Comparison of ENCODE assay signal across 17 cellular contexts in the genomic region with DNA sequence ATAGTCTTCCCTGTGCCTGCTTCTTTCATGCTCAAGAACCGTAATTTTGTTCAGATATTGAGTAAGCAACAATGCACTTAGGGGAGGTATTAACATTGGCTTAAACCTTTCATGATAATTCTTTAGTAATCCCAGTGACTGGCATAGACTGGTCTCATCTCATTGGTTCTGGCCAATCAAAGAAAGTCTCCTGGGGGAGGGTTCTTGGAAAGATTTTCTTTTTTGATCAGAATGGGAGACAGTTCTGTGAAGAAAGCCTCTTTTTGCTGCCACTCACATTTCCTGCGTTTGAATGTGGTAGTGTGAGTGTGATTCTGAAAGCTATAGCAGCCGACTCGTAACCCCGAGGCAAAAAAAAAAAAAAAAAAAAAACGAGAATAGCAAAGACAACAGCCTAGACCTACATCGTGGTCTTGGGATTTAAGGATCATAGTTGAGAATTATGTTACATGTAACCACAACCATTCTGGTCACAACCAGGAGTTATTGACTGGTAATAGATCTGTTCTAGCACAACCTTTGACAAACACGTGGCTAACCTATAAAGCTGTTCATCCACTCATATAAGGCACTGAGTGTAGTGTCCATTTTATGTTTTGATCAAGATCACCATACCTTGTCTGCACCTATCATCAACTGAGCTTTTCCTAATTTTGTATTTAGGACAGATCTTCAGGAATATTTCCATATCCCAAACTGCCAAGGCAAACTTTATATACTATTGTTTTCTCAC. TPM values are rescaled to one million over a fixed set of nuclear protein-coding genes. Genes with fewer than 3 reads are reported as not detected.
DNase-seq lines count a peak whose midpoint lies in the region; ATAC-seq and TF ChIP-seq lines count a peak whose summit lies in the region.
"Had no signal": no experiment of that assay in that cellular context is flagged by ENCODE, and none has a peak within 500 bp of the region (broad histone marks: within the 10 kb centered on the region; RNA-seq: fewer than 3 reads in every experiment).

No MANE protein-coding gene starts in this region.

- POLR2A ChIA-PET in activated CD4-positive, alpha-beta T cell treated with anti-CD3 and anti-CD28 coated beads for 36 hours (lab: Charles Lee), result interaction anchor here (0.6 kb wide), 1 partner anchor 246 kb away, joined by 3 read pairs; no protein-coding TSS in a partner anchor

- H3K9me3 Mint-ChIP-seq in activated CD4-positive, alpha-beta T cell treated with anti-CD3 and anti-CD28 coated beads for 36 hours (ENCODE audit: low read depth), result no peaks in the 10 kb centered on the region
- no peaks in the 10 kb centered on the region for H3K9me3 Mint-ChIP-seq in activated T-helper 1 cell treated with anti-CD3 and anti-CD28 coated beads, Interleukin-12 subunit alpha, Interleukin-12 subunit beta, Interleukin-2, Interleukin-4 antibody, amounts not matched to agents 30 ng/mL and 10 ng/mL and 1 ng/mL, durations not matched to agents 14 hours and 24 hours and 36 hours
- H3K9me3 Mint-ChIP-seq in osteocyte (ENCODE audit: unreplicated experiment), result no peaks in the 10 kb centered on the region
- H3K9me3 Mint-ChIP-seq: dendritic cell treated with granulocyte-macrophage colony-stimulating factor and Interleukin-4, amounts not matched to agents 40 ng/mL and 50 ng/mL, for 4 days had no signal

- H3K4me1 Mint-ChIP-seq in activated CD4-positive, alpha-beta T cell treated with anti-CD3 and anti-CD28 coated beads for 36 hours, result peaks cover 46% of the 10 kb centered on the region
- peaks cover 82% of the 10 kb centered on the region for H3K4me1 Mint-ChIP-seq in activated T-helper 1 cell treated with anti-CD3 and anti-CD28 coated beads, Interleukin-12 subunit alpha, Interleukin-12 subunit beta, Interleukin-2, Interleukin-4 antibody, amounts not matched to agents 30 ng/mL and 10 ng/mL and 1 ng/mL, durations not matched to agents 14 hours and 24 hours and 36 hours (ENCODE audit: low read depth)
- H3K4me1 Mint-ChIP-seq in osteocyte (ENCODE audit: unreplicated experiment), result peaks cover 14% of the 10 kb centered on the region

- intact Hi-C loops in activated CD4-positive, alpha-beta T cell treated with anti-CD3 and anti-CD28 coated beads for 36 hours (cut with DNase I, micrococcal nuclease), result no loop called here
- intact Hi-C loops in activated T-helper 1 cell treated with anti-CD3 and anti-CD28 coated beads, Interleukin-12 subunit alpha, Interleukin-12 subunit beta, Interleukin-2, Interleukin-4 antibody, amounts not matched to agents 30 ng/mL and 10 ng/mL and 1 ng/mL, durations not matched to agents 14 hours and 24 hours and 36 hours (cut with micrococcal nuclease), result loop anchor here (1.0 to 2.0 kb wide), 4 partner anchors 8 to 17 kb away; partner anchors contain the start of gene TBC1D22B
- intact Hi-C loops in adrenal gland (cut with DNase I), result no loop called here

- CTCF ChIA-PET in activated CD4-positive, alpha-beta T cell treated with anti-CD3 and anti-CD28 coated beads for 36 hours (lab: Charles Lee), result interaction anchor here (0.6 to 1.0 kb wide), 4 partner anchors 20 to 1201 kb away, joined by 3 to 4 read pairs (median 3); partner anchors contain the start of gene PIM1

- H3K4me3 ChIP-seq in HAP-1 (no peak overlapping the region), adrenal gland (no peak overlapping the region)
- H3K4me3 ChIP-seq: body of pancreas, lower lobe of right lung had no signal

- H3K4me1 ChIP-seq in HAP-1 (peaks cover 8% of the 10 kb centered on the region; the same call in 1 of the 2 replicates), adrenal gland (replicated peaks in 1 of 2) (peaks cover 7 to 8% of the 10 kb centered on the region in 2 donors)
- H3K4me1 ChIP-seq: lower lobe of right lung had no signal

- no peaks in the 10 kb centered on the region for H3K27me3 ChIP-seq in HAP-1 (ENCODE audit: low read depth)
- H3K27me3 ChIP-seq in adrenal gland, result no peaks in the 10 kb centered on the region
- H3K27me3 ChIP-seq: body of pancreas had no signal

- H3K9me3 ChIP-seq in HAP-1 (no peaks in the 10 kb centered on the region), adrenal gland (replicated peaks in 1 of 3) (no peaks in the 10 kb centered on the region)
- H3K9me3 ChIP-seq: body of pancreas, lower lobe of right lung had no signal

- TF ChIP-seq POLR2A in adrenal gland (IDR thresholded peaks at IDR 0.05), result no peak

- DNase-seq in activated CD4-positive, alpha-beta T cell treated with anti-CD3 and anti-CD28 coated beads for 36 hours, result peak; percentile 28
- DNase-seq in activated CD4-positive, alpha-beta T cell treated with anti-CD3 and anti-CD28 coated beads, Interleukin-2, amount 50 U/mL, for 4 hours, result no peak
- DNase-seq in HAP-1 (ENCODE audit: low spot score in 2 of 2) (peak; percentile 9 to 15), osteocyte (ENCODE audit: extremely low spot score, unreplicated experiment) (no peak), adrenal gland (no peak), SIG-M5 treated with dmso at 0.1 percent for 504 hours (lab: John Stamatoyannopoulos, UW; ENCODE audit: unreplicated experiment) (no peak)
- DNase-seq in activated T-helper 1 cell treated with anti-CD3 and anti-CD28 coated beads, Interleukin-12 subunit alpha, Interleukin-12 subunit beta, Interleukin-2, Interleukin-4 antibody, amounts not matched to agents 30 ng/mL and 10 ng/mL and 1 ng/mL, durations not matched to agents 14 hours and 24 hours and 36 hours (ENCODE audit: low spot score), result no peak
- DNase-seq: activated CD4-positive, CD25-positive, alpha-beta regulatory T cell; body of pancreas; EL; erythroblast; KBM-7; lower lobe of right lung; NCI-H2171 had no signal

- H3K27me3 Mint-ChIP-seq in activated CD4-positive, alpha-beta T cell treated with anti-CD3 and anti-CD28 coated beads for 36 hours, result no peaks in the 10 kb centered on the region
- H3K27me3 Mint-ChIP-seq in activated T-helper 1 cell treated with anti-CD3 and anti-CD28 coated beads, Interleukin-12 subunit alpha, Interleukin-12 subunit beta, Interleukin-2, Interleukin-4 antibody, amounts not matched to agents 30 ng/mL and 10 ng/mL and 1 ng/mL, durations not matched to agents 14 hours and 24 hours and 36 hours (ENCODE audit: insufficient read depth), result no peaks in the 10 kb centered on the region
- H3K27me3 Mint-ChIP-seq in osteocyte (ENCODE audit: unreplicated experiment), result no peaks in the 10 kb centered on the region
- H3K27me3 Mint-ChIP-seq: dendritic cell treated with granulocyte-macrophage colony-stimulating factor and Interleukin-4, amounts not matched to agents 40 ng/mL and 50 ng/mL, for 4 days had no signal

- no peaks in the 10 kb centered on the region; the same call in 1 of the 2 replicates for H3K36me3 ChIP-seq in HAP-1 (replicated peaks)
- H3K36me3 ChIP-seq in adrenal gland (replicated peaks in 1 of 2), result no peaks in the 10 kb centered on the region

- WGBS in adrenal gland, 4 donors, result 80 to 83% (median 81%) methylated on average over 8 of the region's 8 CpGs

- peak overlapping the region; percentile 69 for H3K27ac Mint-ChIP-seq in activated CD4-positive, alpha-beta T cell treated with anti-CD3 and anti-CD28 coated beads for 36 hours
- H3K27ac Mint-ChIP-seq in activated T-helper 1 cell treated with anti-CD3 and anti-CD28 coated beads, Interleukin-12 subunit alpha, Interleukin-12 subunit beta, Interleukin-2, Interleukin-4 antibody, amounts not matched to agents 30 ng/mL and 10 ng/mL and 1 ng/mL, durations not matched to agents 14 hours and 24 hours and 36 hours, result peak overlapping the region; percentile 92
- peak overlapping the region; percentile 20 for H3K27ac Mint-ChIP-seq in osteocyte (ENCODE audit: unreplicated experiment)
- H3K27ac Mint-ChIP-seq: dendritic cell treated with granulocyte-macrophage colony-stimulating factor and Interleukin-4, amounts not matched to agents 40 ng/mL and 50 ng/mL, for 4 days had no signal

- H3K4me3 Mint-ChIP-seq in activated CD4-positive, alpha-beta T cell treated with anti-CD3 and anti-CD28 coated beads for 36 hours, result peak overlapping the region; percentile 33
- peak overlapping the region; percentile 81 for H3K4me3 Mint-ChIP-seq in activated T-helper 1 cell treated with anti-CD3 and anti-CD28 coated beads, Interleukin-12 subunit alpha, Interleukin-12 subunit beta, Interleukin-2, Interleukin-4 antibody, amounts not matched to agents 30 ng/mL and 10 ng/mL and 1 ng/mL, durations not matched to agents 14 hours and 24 hours and 36 hours
- no peak overlapping the region for H3K4me3 Mint-ChIP-seq in osteocyte (ENCODE audit: unreplicated experiment)
- H3K4me3 Mint-ChIP-seq: dendritic cell treated with granulocyte-macrophage colony-stimulating factor and Interleukin-4, amounts not matched to agents 40 ng/mL and 50 ng/mL, for 4 days had no signal

- in situ Hi-C loops in HAP-1 (cut with MboI; ENCODE audit: low sequenced_read_pairs), result no loop called here

- H3K36me3 Mint-ChIP-seq in activated CD4-positive, alpha-beta T cell treated with anti-CD3 and anti-CD28 coated beads for 36 hours (ENCODE audit: low read depth), result peaks cover 33% of the 10 kb centered on the region
- H3K36me3 Mint-ChIP-seq in activated T-helper 1 cell treated with anti-CD3 and anti-CD28 coated beads, Interleukin-12 subunit alpha, Interleukin-12 subunit beta, Interleukin-2, Interleukin-4 antibody, amounts not matched to agents 30 ng/mL and 10 ng/mL and 1 ng/mL, durations not matched to agents 14 hours and 24 hours and 36 hours (ENCODE audit: low read depth), result peaks cover 39% of the 10 kb centered on the region
- peaks cover 19% of the 10 kb centered on the region for H3K36me3 Mint-ChIP-seq in osteocyte (ENCODE audit: unreplicated experiment)

- H3K27ac ChIP-seq in adrenal gland, result no peak overlapping the region
- H3K27ac ChIP-seq: body of pancreas, C4-2B, lower lobe of right lung had no signal

- TF ChIP-seq CTCF in osteocyte (IDR thresholded peaks at IDR 0.05) (no peak), adrenal gland (IDR thresholded peaks at IDR 0.05) (no peak)

- peak; percentile 85 for ATAC-seq in activated CD4-positive, alpha-beta T cell treated with anti-CD3 and anti-CD28 coated beads for 36 hours
- ATAC-seq in HG02623 (IDR thresholded peaks at IDR 0.05; ENCODE audit: unreplicated experiment), result no peak
- ATAC-seq: body of pancreas, lower lobe of right lung had no signal

RNA-seq across cellular contexts. Expression of gene TMEM217, which starts 15.1 kb away (rescaled TPM):
- total RNA-seq in activated CD4-positive, alpha-beta T cell treated with anti-CD3 and anti-CD28 coated beads for 36 hours, result 1 to 10 TPM; 2.5 TPM
- 7.7 and 9.9 TPM in 2 replicates for total RNA-seq in activated T-helper 1 cell treated with anti-CD3 and anti-CD28 coated beads, Interleukin-12 subunit alpha, Interleukin-12 subunit beta, Interleukin-2, Interleukin-4 antibody, amounts not matched to agents 30 ng/mL and 10 ng/mL and 1 ng/mL, durations not matched to agents 14 hours and 24 hours and 36 hours
- total RNA-seq in osteocyte (3.5 and 5.0 TPM in 2 replicates), adrenal gland (10 to 100 TPM in 1 of 8 donors, 1 to 10 TPM in 6, not detected in 1; 1.5 to 23.2 (median 5.6) TPM)
- 10 to 100 TPM in 1 of 3 donors, 1 to 10 TPM in 2; 1.7 to 26.7 (median 5.2) TPM for polyA plus RNA-seq in adrenal gland
- total RNA-seq: body of pancreas had no signal

RNA-seq across cellular contexts. Expression of gene TBC1D22B, which starts 15.4 kb away (rescaled TPM):
- total RNA-seq in activated CD4-positive, alpha-beta T cell treated with anti-CD3 and anti-CD28 coated beads for 36 hours, result 10 to 100 TPM; 14.9 to 17.0 TPM
- 20.8 and 21.2 TPM in 2 replicates for total RNA-seq in activated T-helper 1 cell treated with anti-CD3 and anti-CD28 coated beads, Interleukin-12 subunit alpha, Interleukin-12 subunit beta, Interleukin-2, Interleukin-4 antibody, amounts not matched to agents 30 ng/mL and 10 ng/mL and 1 ng/mL, durations not matched to agents 14 hours and 24 hours and 36 hours
- 13.5 and 13.8 TPM in 2 replicates for total RNA-seq in osteocyte
- total RNA-seq in adrenal gland, result 10 to 100 TPM; 11.2 to 21.9 (median 17.3) TPM
- polyA plus RNA-seq in adrenal gland, result 10 to 100 TPM in 2 of 3 donors, 1 to 10 TPM in 1; 9.1 to 20.5 (median 12.4) TPM

Comparison
In these comparisons a context has a peak if more than half of its experiments do, and no peak if none do; other contexts are left out.
1. DNase-seq: peak in activated CD4-positive, alpha-beta T cell treated with anti-CD3 and anti-CD28 coated beads for 36 hours (single experiment) and HAP-1 (2 of 2); none in activated CD4-positive, alpha-beta T cell treated with anti-CD3 and anti-CD28 coated beads, Interleukin-2, amount 50 U/mL, for 4 hours (0 of 2), activated T-helper 1 cell treated with anti-CD3 and anti-CD28 coated beads, Interleukin-12 subunit alpha, Interleukin-12 subunit beta, Interleukin-2, Interleukin-4 antibody, amounts not matched to agents 30 ng/mL and 10 ng/mL and 1 ng/mL, durations not matched to agents 14 hours and 24 hours and 36 hours (single experiment), osteocyte (single experiment), adrenal gland (0 of 7) and SIG-M5 treated with dmso at 0.1 percent for 504 hours (single experiment).
2. H3K27ac Mint-ChIP-seq: peak in every context shown above with its lines; median percentile 92 in activated T-helper 1 cell treated with anti-CD3 and anti-CD28 coated beads, Interleukin-12 subunit alpha, Interleukin-12 subunit beta, Interleukin-2, Interleukin-4 antibody, amounts not matched to agents 30 ng/mL and 10 ng/mL and 1 ng/mL, durations not matched to agents 14 hours and 24 hours and 36 hours; 69 in activated CD4-positive, alpha-beta T cell treated with anti-CD3 and anti-CD28 coated beads for 36 hours; 20 in osteocyte.